In the genomic region with DNA sequence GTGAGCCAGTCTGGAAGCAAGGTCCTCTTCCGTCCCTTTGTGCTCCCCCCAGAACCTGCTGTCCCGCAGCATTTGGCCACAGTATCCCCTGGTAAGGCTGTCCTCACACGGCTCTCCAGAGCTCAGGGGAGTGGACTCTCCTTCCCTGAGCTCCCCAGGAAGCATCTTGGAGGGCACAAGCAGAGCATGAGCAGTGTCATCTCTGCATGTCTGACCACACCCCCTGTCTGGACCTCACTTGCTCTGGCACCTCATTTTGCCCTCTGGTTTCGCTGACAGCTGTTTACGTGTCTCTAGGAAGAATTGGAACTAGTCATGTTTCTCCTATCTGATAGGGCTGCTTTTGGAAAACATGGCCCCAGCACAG, we compare ENCODE assay signal across 9 cellular contexts. TPM values are rescaled to one million over a fixed set of nuclear protein-coding genes. Genes with fewer than 3 reads are reported as not detected.
DNase-seq lines count a peak whose midpoint lies in the region; ATAC-seq and TF ChIP-seq lines count a peak whose summit lies in the region.
"Had no signal": no experiment of that assay in that cellular context is flagged by ENCODE, and none has a peak within 500 bp of the region (broad histone marks: within the 10 kb centered on the region; RNA-seq: fewer than 3 reads in every experiment).

No MANE protein-coding gene starts in this region.

- no peak overlapping the region; the same call in 1 of the 2 replicates for H2AFZ ChIP-seq in GM23248

- H3K4me3 ChIP-seq in GM23248 (no peak overlapping the region), RWPE2 (ENCODE audit: severe bottlenecking) (no peak overlapping the region), gastroesophageal sphincter (no peak overlapping the region), spleen (no peak overlapping the region)

- H3K9me2 ChIP-seq in GM23248 (ENCODE audit: insufficient read depth) = no peaks in the 10 kb centered on the region

- H3K4me1 ChIP-seq in GM23248 (ENCODE audit: insufficient read depth) (peaks cover 39% of the 10 kb centered on the region), RWPE2 (ENCODE audit: insufficient read depth, poor library complexity, severe bottlenecking) (peaks cover 22% of the 10 kb centered on the region), gastroesophageal sphincter (peaks cover 0 to 31% (median 5%) of the 10 kb centered on the region in 3 donors), spleen (peaks cover 17 to 53% (median 24%) of the 10 kb centered on the region in 6 donors)

- peak; percentile 61 for DNase-seq in GM23248
- DNase-seq in RWPE2 (ENCODE audit: low spot score) = peak; percentile 6
- peak; percentile 64 for DNase-seq in spleen
- DNase-seq in NCI-H187 treated with DMSO at 0.1 percent for 48 hours (lab: John Stamatoyannopoulos, UW) = no peak
- no peak for DNase-seq in mucosa of gallbladder (ENCODE audit: low spot score)
- DNase-seq: endodermal cell, NCI-H524 treated with DMSO at 0.1 percent for 48 hours had no signal

- H3K36me3 ChIP-seq in GM23248 (ENCODE audit: low read depth) = no peaks in the 10 kb centered on the region
- H3K36me3 ChIP-seq in RWPE2 (ENCODE audit: low read depth) = peaks cover 3% of the 10 kb centered on the region; the same call in 1 of the 2 replicates
- peaks cover 0 to 6% of the 10 kb centered on the region in 2 donors for H3K36me3 ChIP-seq in gastroesophageal sphincter
- H3K36me3 ChIP-seq in spleen = peaks cover 0 to 32% (median 3%) of the 10 kb centered on the region in 6 donors

- no peaks in the 10 kb centered on the region for H4K20me1 ChIP-seq in GM23248 (ENCODE audit: insufficient read depth)

- H3F3A ChIP-seq in GM23248 (ENCODE audit: insufficient read depth) = peaks cover 47% of the 10 kb centered on the region

- WGBS in GM23248 (ENCODE audit: low coverage in 1 of 2, low lambda C conversion rate in 2 of 2, missing lambda C conversion rate in 2 of 2), 2 experiments = 48 to 55% methylated on average over 5 of the region's 5 CpGs
- WGBS in gastroesophageal sphincter (ENCODE audit: low coverage in 1 of 2), 2 donors = 80% methylated on average over 2 of the region's 5 CpGs; no CpG with 5 or more reads in 1 of the 2 donors
- 69 to 86% (median 75%) methylated on average over 5 of the region's 5 CpGs for WGBS in spleen, 5 donors

- ATAC-seq in RWPE2 (ENCODE audit: low read depth) (no peak), gastroesophageal sphincter (no peak), HG03571 (IDR thresholded peaks at IDR 0.05; ENCODE audit: unreplicated experiment) (no peak)

- peak overlapping the region; percentile 83 for H3K9ac ChIP-seq in GM23248

- H3K4me2 ChIP-seq in GM23248 (ENCODE audit: unreplicated experiment) = peak overlapping the region; percentile 78

- intact Hi-C loops in spleen (cut with DNase I; ENCODE audit: low total_unique reads) = no loop called here

- H3K27ac ChIP-seq in GM23248 (peak overlapping the region; percentile 98), RWPE2 (ENCODE audit: poor library complexity, severe bottlenecking) (peak overlapping the region; percentile 94), gastroesophageal sphincter (peak overlapping the region; percentile 62 to 85 (median 84)), spleen (peak overlapping the region; percentile 3 to 85 (median 80))

- no peaks in the 10 kb centered on the region; the same call in 1 of the 2 replicates for H3K79me2 ChIP-seq in GM23248 (ENCODE audit: insufficient read depth)

- no peak for TF ChIP-seq EP300 in gastroesophageal sphincter (IDR thresholded peaks at IDR 0.05)

- no peak for TF ChIP-seq CTCF in RWPE2 (IDR thresholded peaks at IDR 0.05; ENCODE audit: poor library complexity, severe bottlenecking)
- no peak for TF ChIP-seq CTCF in gastroesophageal sphincter (IDR thresholded peaks at IDR 0.05)
- TF ChIP-seq CTCF in spleen (IDR thresholded peaks at IDR 0.05 in 8 of 11, conservative IDR thresholded peaks at IDR 0.05 in 3 of 11) = no peak

- no peak for TF ChIP-seq POLR2A in gastroesophageal sphincter (IDR thresholded peaks at IDR 0.05)
- TF ChIP-seq POLR2A in spleen (IDR thresholded peaks at IDR 0.05) = no peak

- H3K9me3 ChIP-seq in GM23248 (ENCODE audit: low read depth) (no peaks in the 10 kb centered on the region), RWPE2 (ENCODE audit: severe bottlenecking) (no peaks in the 10 kb centered on the region), gastroesophageal sphincter (no peaks in the 10 kb centered on the region), spleen (no peaks in the 10 kb centered on the region)

- H3K27me3 ChIP-seq in GM23248 (replicated peaks; ENCODE audit: insufficient read depth) (no peaks in the 10 kb centered on the region), RWPE2 (ENCODE audit: insufficient read depth, poor library complexity, severe bottlenecking) (no peaks in the 10 kb centered on the region), gastroesophageal sphincter (no peaks in the 10 kb centered on the region), spleen (replicated peaks in 1 of 7) (no peaks in the 10 kb centered on the region)

- in situ Hi-C loops in GM23248 (cut with MboI) = no loop called here

RNA-seq across cellular contexts. Expression of gene DCPS, which starts 15.5 kb away (rescaled TPM):
- 12.1 and 12.4 TPM in 2 replicates for total RNA-seq in GM23248 (2014; rRNA removed; shearing (Covaris generic))
- polyA plus RNA-seq in GM23248 (2016; fragmentation: Nextera tagmentation; extraction: Ambion mirVana) = 26.1 and 30.1 TPM in 2 replicates
- 10 to 100 TPM; 11.8 to 20.6 (median 15.9) TPM for total RNA-seq in gastroesophageal sphincter
- total RNA-seq in spleen = 10 to 100 TPM; 17.4 to 30.8 (median 21.1) TPM
- 10 to 100 TPM; 23.9 to 35.2 (median 30.4) TPM for polyA plus RNA-seq in spleen
- total RNA-seq in mucosa of gallbladder = 34.6 TPM

RNA-seq across cellular contexts. Expression of gene ST3GAL4, which starts 36.1 kb away (rescaled TPM):
- 26.7 and 53.3 TPM in 2 replicates for total RNA-seq in GM23248 (2014; rRNA removed; shearing (Covaris generic))
- 27.3 and 30.5 TPM in 2 replicates for polyA plus RNA-seq in GM23248 (2016; fragmentation: Nextera tagmentation; extraction: Ambion mirVana)
- total RNA-seq in gastroesophageal sphincter = 10 to 100 TPM; 42.1 to 56.2 (median 47.2) TPM
- 100 to 1,000 TPM in 1 of 7 donors, 10 to 100 TPM in 6; 41.2 to 102 (median 53.0) TPM for total RNA-seq in spleen
- polyA plus RNA-seq in spleen = 10 to 100 TPM; 12.8 to 25.0 (median 22.4) TPM
- total RNA-seq in mucosa of gallbladder = 19.4 TPM

RNA-seq across cellular contexts. Expression of gene TIRAP, which starts 36.5 kb away (rescaled TPM):
- total RNA-seq in GM23248 (2014; rRNA removed; shearing (Covaris generic)) = 3.8 TPM in 2 replicates
- 2.8 and 3.2 TPM in 2 replicates for polyA plus RNA-seq in GM23248 (2016; fragmentation: Nextera tagmentation; extraction: Ambion mirVana)
- total RNA-seq in gastroesophageal sphincter = 10 to 100 TPM in 3 of 4 donors, 1 to 10 TPM in 1; 6.6 to 18.1 (median 13.5) TPM
- total RNA-seq in spleen = 10 to 100 TPM; 15.4 to 23.5 (median 18.5) TPM
- 1 to 10 TPM; 2.6 to 7.3 (median 3.0) TPM for polyA plus RNA-seq in spleen
- total RNA-seq in mucosa of gallbladder = 20.7 TPM

RNA-seq across cellular contexts. Expression of gene FOXRED1, which starts 50.4 kb away (rescaled TPM):
- total RNA-seq in GM23248 (2014; rRNA removed; shearing (Covaris generic)) = 14.1 and 22.0 TPM in 2 replicates
- polyA plus RNA-seq in GM23248 (2016; fragmentation: Nextera tagmentation; extraction: Ambion mirVana) (9.0 and 9.3 TPM in 2 replicates), spleen (10 to 100 TPM; 20.5 to 31.6 (median 23.3) TPM)
- total RNA-seq in gastroesophageal sphincter (10 to 100 TPM in 3 of 4 donors, 1 to 10 TPM in 1; 9.9 to 17.4 (median 14.5) TPM), spleen (10 to 100 TPM; 26.1 to 48.1 (median 32.0) TPM), mucosa of gallbladder (29.3 TPM)

RNA-seq across cellular contexts. Expression of gene SRPRA, which starts 50.7 kb away (rescaled TPM):
- 142 and 151 TPM in 2 replicates for total RNA-seq in GM23248 (2014; rRNA removed; shearing (Covaris generic))
- polyA plus RNA-seq in GM23248 (2016; fragmentation: Nextera tagmentation; extraction: Ambion mirVana) (122 and 125 TPM in 2 replicates), spleen (10 to 100 TPM; 30.9 to 35.3 (median 32.0) TPM)
- total RNA-seq in gastroesophageal sphincter (10 to 100 TPM; 84.1 to 87.1 (median 86.7) TPM), spleen (100 to 1,000 TPM; 103 to 130 (median 117) TPM), mucosa of gallbladder (138 TPM)

Comparison
In these comparisons a context has a peak if more than half of its experiments do, and no peak if none do; other contexts are left out.
1. DNase-seq: peak in GM23248 (single experiment), RWPE2 (single experiment) and spleen (single experiment); none in NCI-H187 treated with DMSO at 0.1 percent for 48 hours (single experiment) and mucosa of gallbladder (single experiment).
2. Peak in every context shown above with its lines, with median percentiles within 50 percentile points of each other: H3K27ac ChIP-seq.